In genomic region chr21:14513772-14514171, GRCh38 we compare ENCODE assay signal across 21 cellular contexts.
"Had no signal": no experiment of that assay in that cellular context is flagged by ENCODE, and none has a peak within 500 bp of the region (broad histone marks: within the 10 kb centered on the region; RNA-seq: fewer than 3 reads in every experiment).

No MANE protein-coding gene starts in this region.

- H3K27ac Mint-ChIP-seq: activated CD4-positive, alpha-beta memory T cell treated with anti-CD3 and anti-CD28 coated beads, Interleukin-2, amount 10 ng/mL, durations not matched to agents 7 days and 5 days; activated naive CD4-positive, alpha-beta T cell treated with anti-CD3 and anti-CD28 coated beads, Interleukin-2, amount 50 U/mL, for 72 hours; T-helper 1 cell treated with Interleukin-12 subunit alpha and Interleukin-12 subunit beta and Interleukin-4 antibody, amounts not matched to agents 30 μg/mL and 1 μg/mL, for 36 hours had no signal

- DNase-seq: activated CD4-positive, alpha-beta memory T cell treated with anti-CD3 and anti-CD28 coated beads, Interleukin-2, amount 10 ng/mL, durations not matched to agents 7 days and 5 days; activated CD4-positive, alpha-beta T cell treated with anti-CD3 and anti-CD28 coated beads for 48 hours; activated CD4-positive, CD25-positive, alpha-beta regulatory T cell; activated gamma-delta T cell; activated T-cell treated with anti-CD3 and anti-CD28 coated beads, Interleukin-2, amount 50 U/mL, for 1 hour; amniotic stem cell; colonic mucosa; glutamatergic neuron; hippocampal formation; kidney glomerular epithelial cell; left lung; naive thymus-derived CD8-positive, alpha-beta T cell; right cardiac atrium; stimulated activated CD4-positive, alpha-beta T cell treated with anti-CD3 and anti-CD28 coated beads, Interleukin-4, amount 100 ng/mL, for 24 hours; transverse colon had no signal

- H3K79me2 ChIP-seq: parathyroid adenoma had no signal

- H3K9ac ChIP-seq: parathyroid adenoma had no signal

- H3K4me1 ChIP-seq: breast epithelium, colonic mucosa, esophagus muscularis mucosa, left lung, parathyroid adenoma, transverse colon had no signal

- H3K27ac ChIP-seq: breast epithelium, colonic mucosa, esophagus muscularis mucosa, left lung, parathyroid adenoma, transverse colon had no signal

- H3K4me3 ChIP-seq: breast epithelium, colonic mucosa, esophagus muscularis mucosa, left lung, lung, transverse colon had no signal

- H2AFZ ChIP-seq: parathyroid adenoma had no signal

- H3K9me3 ChIP-seq: breast epithelium, colonic mucosa, esophagus muscularis mucosa, left lung, transverse colon had no signal

- ATAC-seq: activated naive CD4-positive, alpha-beta T cell treated with anti-CD3 and anti-CD28 coated beads, Interleukin-2, amount 50 U/mL, for 72 hours; left lung; naive thymus-derived CD8-positive, alpha-beta T cell; right cardiac atrium had no signal

- H3K4me3 Mint-ChIP-seq: activated CD4-positive, alpha-beta memory T cell treated with anti-CD3 and anti-CD28 coated beads, Interleukin-2, amount 10 ng/mL, durations not matched to agents 7 days and 5 days; naive thymus-derived CD8-positive, alpha-beta T cell; T-helper 1 cell treated with Interleukin-12 subunit alpha and Interleukin-12 subunit beta and Interleukin-4 antibody, amounts not matched to agents 30 μg/mL and 1 μg/mL, for 36 hours had no signal

- H3K27me3 ChIP-seq: breast epithelium, colonic mucosa, esophagus muscularis mucosa, left lung, transverse colon had no signal

- H3K36me3 ChIP-seq: breast epithelium, colonic mucosa, esophagus muscularis mucosa, transverse colon had no signal

- H3K27me3 Mint-ChIP-seq: activated CD4-positive, alpha-beta memory T cell treated with anti-CD3 and anti-CD28 coated beads, Interleukin-2, amount 10 ng/mL, durations not matched to agents 7 days and 5 days; naive thymus-derived CD8-positive, alpha-beta T cell had no signal
